Comparison of ENCODE assay signal across 23 cellular contexts in the genomic region with DNA sequence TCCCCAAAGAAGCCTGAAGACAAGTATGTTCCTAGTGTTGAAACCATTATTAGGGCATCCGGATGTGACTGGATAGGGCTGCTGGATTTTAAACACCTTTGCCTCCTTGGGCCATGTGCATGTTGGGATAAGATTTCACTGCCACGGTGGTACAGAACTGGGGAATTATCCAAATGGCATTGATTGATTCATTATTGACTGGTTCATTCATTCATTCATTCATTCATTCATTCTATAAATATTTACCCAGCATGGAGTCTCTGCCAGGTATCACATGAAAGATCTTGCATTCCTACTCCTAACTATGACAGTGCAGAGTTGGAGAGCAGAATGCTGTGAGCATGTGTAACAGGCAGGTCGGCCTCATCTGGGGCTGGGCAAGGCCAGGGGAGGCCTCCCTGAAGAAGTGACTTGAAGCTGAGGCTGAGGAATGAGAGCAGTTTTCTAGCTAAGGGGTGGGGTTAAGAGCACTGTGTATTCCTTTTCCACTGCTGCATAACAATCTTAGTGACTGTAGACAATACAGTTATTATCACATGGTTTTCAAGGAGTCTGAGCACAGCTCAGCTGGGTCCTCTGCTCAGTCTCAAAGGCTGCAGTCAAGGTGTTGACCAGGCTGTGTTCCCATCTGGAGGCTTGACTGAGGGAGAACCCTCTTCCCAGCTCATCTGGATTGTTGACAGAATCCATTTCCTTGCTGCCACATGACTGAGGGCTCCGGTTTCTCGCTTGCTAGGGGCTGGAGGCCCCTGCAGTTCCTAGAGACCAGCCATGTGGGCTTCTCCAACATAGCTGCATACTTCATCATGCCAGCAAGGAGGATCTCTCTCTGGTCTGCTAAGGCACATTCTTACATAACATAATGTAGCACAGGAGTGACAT. TPM values are rescaled to one million over a fixed set of nuclear protein-coding genes. Genes with fewer than 3 reads are reported as not detected.
DNase-seq lines count a peak whose midpoint lies in the region; ATAC-seq and TF ChIP-seq lines count a peak whose summit lies in the region.
"Had no signal": no experiment of that assay in that cellular context is flagged by ENCODE, and none has a peak within 500 bp of the region (broad histone marks: within the 10 kb centered on the region; RNA-seq: fewer than 3 reads in every experiment).

No MANE protein-coding gene starts in this region.

- H3K4me3 Mint-ChIP-seq in activated naive CD8-positive, alpha-beta T cell treated with anti-CD3 and anti-CD28 coated beads, Interleukin-2, amount 10 ng/mL, durations not matched to agents 7 days and 5 days, result no peak overlapping the region
- no peak overlapping the region for H3K4me3 Mint-ChIP-seq in activated naive CD8-positive, alpha-beta T cell treated with anti-CD3 and anti-CD28 coated beads, Interleukin-2, amount 50 U/mL, for 24 hours
- no peak overlapping the region for H3K4me3 Mint-ChIP-seq in T-cell

- no peaks in the 10 kb centered on the region for H3K4me1 Mint-ChIP-seq in activated naive CD8-positive, alpha-beta T cell treated with anti-CD3 and anti-CD28 coated beads, Interleukin-2, amount 10 ng/mL, durations not matched to agents 7 days and 5 days
- no peaks in the 10 kb centered on the region for H3K4me1 Mint-ChIP-seq in activated naive CD8-positive, alpha-beta T cell treated with anti-CD3 and anti-CD28 coated beads, Interleukin-2, amount 50 U/mL, for 24 hours
- H3K4me1 Mint-ChIP-seq in T-cell, result no peaks in the 10 kb centered on the region

- POLR2A ChIA-PET in activated naive CD8-positive, alpha-beta T cell treated with anti-CD3 and anti-CD28 coated beads, Interleukin-2, amount 10 ng/mL, durations not matched to agents 7 days and 5 days (lab: Charles Lee), result no interaction called here
- POLR2A ChIA-PET in T-cell (lab: Charles Lee), result no interaction called here

- no peaks in the 10 kb centered on the region for H3K9me3 Mint-ChIP-seq in activated naive CD8-positive, alpha-beta T cell treated with anti-CD3 and anti-CD28 coated beads, Interleukin-2, amount 10 ng/mL, durations not matched to agents 7 days and 5 days
- H3K9me3 Mint-ChIP-seq in activated naive CD8-positive, alpha-beta T cell treated with anti-CD3 and anti-CD28 coated beads, Interleukin-2, amount 50 U/mL, for 24 hours, result no peaks in the 10 kb centered on the region
- H3K9me3 Mint-ChIP-seq in T-cell, result no peaks in the 10 kb centered on the region

- ATAC-seq in activated naive CD8-positive, alpha-beta T cell treated with anti-CD3 and anti-CD28 coated beads, Interleukin-2, amount 10 ng/mL, durations not matched to agents 7 days and 5 days (ENCODE audit: low read depth), result no peak
- no peak for ATAC-seq in activated naive CD8-positive, alpha-beta T cell treated with anti-CD3 and anti-CD28 coated beads, Interleukin-2, amount 50 U/mL, for 24 hours
- ATAC-seq in T-cell (replicated peaks in 1 of 4), result no peak
- ATAC-seq: HCT116, HepG2 had no signal

- TF ChIP-seq CTCF in GM20000 (IDR thresholded peaks at IDR 0.05; ENCODE audit: extremely low read depth, missing control alignments), result no peak

- intact Hi-C loops in posterior vena cava (cut with DNase I), result no loop called here

- H3K27me3 Mint-ChIP-seq in activated naive CD8-positive, alpha-beta T cell treated with anti-CD3 and anti-CD28 coated beads, Interleukin-2, amount 10 ng/mL, durations not matched to agents 7 days and 5 days, result no peaks in the 10 kb centered on the region
- H3K27me3 Mint-ChIP-seq in activated naive CD8-positive, alpha-beta T cell treated with anti-CD3 and anti-CD28 coated beads, Interleukin-2, amount 50 U/mL, for 24 hours, result no peaks in the 10 kb centered on the region
- H3K27me3 Mint-ChIP-seq in T-cell, result peaks cover 0 to 4% of the 10 kb centered on the region in 2 donors

- no peaks in the 10 kb centered on the region for H3K36me3 Mint-ChIP-seq in activated naive CD8-positive, alpha-beta T cell treated with anti-CD3 and anti-CD28 coated beads, Interleukin-2, amount 10 ng/mL, durations not matched to agents 7 days and 5 days
- H3K36me3 Mint-ChIP-seq in activated naive CD8-positive, alpha-beta T cell treated with anti-CD3 and anti-CD28 coated beads, Interleukin-2, amount 50 U/mL, for 24 hours (ENCODE audit: low read depth), result no peaks in the 10 kb centered on the region
- H3K36me3 Mint-ChIP-seq in T-cell, result no peaks in the 10 kb centered on the region

- CTCF ChIA-PET in T-cell (lab: Charles Lee), result no interaction called here

- no peak overlapping the region for H3K27ac Mint-ChIP-seq in activated naive CD8-positive, alpha-beta T cell treated with anti-CD3 and anti-CD28 coated beads, Interleukin-2, amount 10 ng/mL, durations not matched to agents 7 days and 5 days
- H3K27ac Mint-ChIP-seq in activated naive CD8-positive, alpha-beta T cell treated with anti-CD3 and anti-CD28 coated beads, Interleukin-2, amount 50 U/mL, for 24 hours, result no peak overlapping the region
- H3K27ac Mint-ChIP-seq in T-cell, result no peak overlapping the region

- peak; percentile 4 for DNase-seq in activated naive CD8-positive, alpha-beta T cell treated with anti-CD3 and anti-CD28 coated beads, Interleukin-2, amount 10 ng/mL, durations not matched to agents 7 days and 5 days
- no peak for DNase-seq in activated naive CD8-positive, alpha-beta T cell treated with anti-CD3 and anti-CD28 coated beads, Interleukin-2, amount 50 U/mL, for 24 hours
- DNase-seq in epidermal melanocyte (ENCODE audit: insufficient read length, low spot score), result peak; percentile 7
- peak; percentile 18 for DNase-seq in posterior vena cava (ENCODE audit: low spot score)
- DNase-seq in GM20000 (ENCODE audit: low spot score), result no peak
- no peak for DNase-seq in T-cell
- no peak for DNase-seq in amygdala (lab: John Stamatoyannopoulos, UW)
- DNase-seq: Calu3, DMS79 treated with DMSO at 0.1 percent for 48 hours, GF-D8, MG63, NCI-H1105 treated with DMSO at 0.1 percent for 48 hours, NCI-H146, NCI-H1930, NCI-H2227 treated with DMSO at 0.1 percent for 48 hours, NCI-H526 treated with DMSO at 0.1 percent for 48 hours, PC-9, Right ventricle myocardium superior had no signal

RNA-seq across cellular contexts. Expression of a gene that starts 35.7 kb away (rescaled TPM):
- under 1 TPM in 1 of 2 experiments, not detected in 1; 0.30 TPM for total RNA-seq in activated naive CD8-positive, alpha-beta T cell treated with anti-CD3 and anti-CD28 coated beads, Interleukin-2, amount 10 ng/mL, durations not matched to agents 7 days and 5 days
- total RNA-seq in posterior vena cava (1 to 10 TPM in 1 of 2 donors, under 1 TPM in 1; 0.24 to 1.3 TPM), T-cell (not detected)
- total RNA-seq: HepG2, HT1080, LHCN-M2, RPMI7951 had no signal

RNA-seq across cellular contexts. Expression of a gene that starts 36.3 kb away (rescaled TPM):
- 1 to 10 TPM; 4.1 to 6.3 TPM for total RNA-seq in activated naive CD8-positive, alpha-beta T cell treated with anti-CD3 and anti-CD28 coated beads, Interleukin-2, amount 10 ng/mL, durations not matched to agents 7 days and 5 days
- total RNA-seq in posterior vena cava (1 to 10 TPM; 2.7 to 3.7 TPM), T-cell (1 to 10 TPM; 1.2 to 2.5 (median 2.0) TPM)

Comparison
In these comparisons a context has a peak if more than half of its experiments do, and no peak if none do; other contexts are left out.
1. DNase-seq: peak in activated naive CD8-positive, alpha-beta T cell treated with anti-CD3 and anti-CD28 coated beads, Interleukin-2, amount 10 ng/mL, durations not matched to agents 7 days and 5 days (single experiment), epidermal melanocyte (single experiment) and posterior vena cava (single experiment); none in activated naive CD8-positive, alpha-beta T cell treated with anti-CD3 and anti-CD28 coated beads, Interleukin-2, amount 50 U/mL, for 24 hours (single experiment), GM20000 (single experiment), T-cell (0 of 34) and amygdala (0 of 56).